In the genomic region with DNA sequence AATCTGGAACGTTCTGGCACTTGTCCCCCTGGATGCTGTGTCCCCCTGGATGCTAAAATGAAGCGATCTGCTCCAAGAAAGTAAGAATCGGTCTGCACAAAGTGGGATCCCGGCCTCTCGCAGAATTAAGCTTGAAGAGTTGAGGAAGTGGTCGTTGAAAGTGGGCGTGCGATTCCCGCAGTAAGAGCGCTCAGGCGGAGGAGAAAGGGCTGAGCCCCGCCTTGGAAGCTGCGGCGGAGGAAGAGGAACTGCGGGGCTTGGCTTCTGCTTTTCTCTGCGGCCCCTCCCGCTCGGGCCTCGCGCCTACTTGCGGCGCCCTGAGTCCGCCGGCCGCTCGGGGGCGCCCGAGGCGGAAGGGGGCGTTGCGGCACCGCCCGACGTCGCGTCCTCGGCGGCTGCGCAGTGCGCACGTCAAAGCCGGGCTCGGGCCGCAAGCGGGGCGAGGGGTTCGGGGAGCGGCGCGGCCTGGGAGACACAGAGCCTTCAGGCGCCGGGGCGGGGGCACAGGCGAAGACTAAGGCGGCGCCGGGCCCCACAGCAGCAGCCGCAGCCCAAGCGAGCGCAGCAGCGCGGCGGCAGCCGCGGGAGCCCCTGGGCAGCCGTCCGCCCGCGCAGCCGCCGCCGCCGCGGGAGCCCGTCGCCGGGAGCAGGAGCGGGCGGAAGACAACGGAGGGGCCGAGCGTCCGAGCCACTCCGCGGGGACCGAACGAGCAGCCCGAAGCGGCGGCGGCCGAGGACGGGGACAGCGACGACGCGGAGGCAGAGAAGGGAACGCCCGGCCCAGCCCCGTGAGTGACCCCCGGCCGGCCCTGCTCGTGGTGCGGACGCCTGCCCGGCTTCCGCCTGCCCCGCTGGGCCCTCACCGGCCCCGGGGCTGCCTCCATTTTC, we compare ENCODE assay signal across 1 cellular context.
A peak's percentile ranks its signal among the peaks of the same experiment; 100 is the strongest.
TF ChIP-seq lines count a peak whose summit lies in the region.

A gene (plus strand): TSS at position 400 of the 888 bp plus-strand sequence. CDS start 47,160 bp downstream, outside the sequence.

TF ChIP-seq in SK-N-SH, 30 proteins besides CTCF, POLR2A, EP300 and RAD21 (continued from another document):
- TF ChIP-seq, protein P1, sequence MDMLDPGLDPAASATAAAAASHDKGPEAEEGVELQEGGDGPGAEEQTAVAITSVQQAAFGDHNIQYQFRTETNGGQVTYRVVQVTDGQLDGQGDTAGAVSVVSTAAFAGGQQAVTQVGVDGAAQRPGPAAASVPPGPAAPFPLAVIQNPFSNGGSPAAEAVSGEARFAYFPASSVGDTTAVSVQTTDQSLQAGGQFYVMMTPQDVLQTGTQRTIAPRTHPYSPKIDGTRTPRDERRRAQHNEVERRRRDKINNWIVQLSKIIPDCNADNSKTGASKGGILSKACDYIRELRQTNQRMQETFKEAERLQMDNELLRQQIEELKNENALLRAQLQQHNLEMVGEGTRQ (IDR thresholded peaks at IDR 0.05; ENCODE audit: borderline replicate concordance, low read depth, low read length), result no peak
- TF ChIP-seq, protein P2, sequence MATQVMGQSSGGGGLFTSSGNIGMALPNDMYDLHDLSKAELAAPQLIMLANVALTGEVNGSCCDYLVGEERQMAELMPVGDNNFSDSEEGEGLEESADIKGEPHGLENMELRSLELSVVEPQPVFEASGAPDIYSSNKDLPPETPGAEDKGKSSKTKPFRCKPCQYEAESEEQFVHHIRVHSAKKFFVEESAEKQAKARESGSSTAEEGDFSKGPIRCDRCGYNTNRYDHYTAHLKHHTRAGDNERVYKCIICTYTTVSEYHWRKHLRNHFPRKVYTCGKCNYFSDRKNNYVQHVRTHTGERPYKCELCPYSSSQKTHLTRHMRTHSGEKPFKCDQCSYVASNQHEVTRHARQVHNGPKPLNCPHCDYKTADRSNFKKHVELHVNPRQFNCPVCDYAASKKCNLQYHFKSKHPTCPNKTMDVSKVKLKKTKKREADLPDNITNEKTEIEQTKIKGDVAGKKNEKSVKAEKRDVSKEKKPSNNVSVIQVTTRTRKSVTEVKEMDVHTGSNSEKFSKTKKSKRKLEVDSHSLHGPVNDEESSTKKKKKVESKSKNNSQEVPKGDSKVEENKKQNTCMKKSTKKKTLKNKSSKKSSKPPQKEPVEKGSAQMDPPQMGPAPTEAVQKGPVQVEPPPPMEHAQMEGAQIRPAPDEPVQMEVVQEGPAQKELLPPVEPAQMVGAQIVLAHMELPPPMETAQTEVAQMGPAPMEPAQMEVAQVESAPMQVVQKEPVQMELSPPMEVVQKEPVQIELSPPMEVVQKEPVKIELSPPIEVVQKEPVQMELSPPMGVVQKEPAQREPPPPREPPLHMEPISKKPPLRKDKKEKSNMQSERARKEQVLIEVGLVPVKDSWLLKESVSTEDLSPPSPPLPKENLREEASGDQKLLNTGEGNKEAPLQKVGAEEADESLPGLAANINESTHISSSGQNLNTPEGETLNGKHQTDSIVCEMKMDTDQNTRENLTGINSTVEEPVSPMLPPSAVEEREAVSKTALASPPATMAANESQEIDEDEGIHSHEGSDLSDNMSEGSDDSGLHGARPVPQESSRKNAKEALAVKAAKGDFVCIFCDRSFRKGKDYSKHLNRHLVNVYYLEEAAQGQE (IDR thresholded peaks at IDR 0.05; ENCODE audit: low read depth, low read length), result 0 out of 2 replicates have a peak, but pooled peaks have one; percentile 5
- TF ChIP-seq GABPA (IDR thresholded peaks at IDR 0.05; ENCODE audit: low read depth) (peak; percentile 46; the same call in 1 of the 2 replicates), NRF1 (IDR thresholded peaks at IDR 0.05; ENCODE audit: low read depth, low read length) (peak; percentile 76), CHD2 (IDR thresholded peaks at IDR 0.05; ENCODE audit: low read length, partially characterized antibody) (peak; percentile 74)
- TF ChIP-seq, protein P3, sequence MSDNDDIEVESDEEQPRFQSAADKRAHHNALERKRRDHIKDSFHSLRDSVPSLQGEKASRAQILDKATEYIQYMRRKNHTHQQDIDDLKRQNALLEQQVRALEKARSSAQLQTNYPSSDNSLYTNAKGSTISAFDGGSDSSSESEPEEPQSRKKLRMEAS (IDR thresholded peaks at IDR 0.05; ENCODE audit: low read depth), result peak; percentile 45; the same call in 1 of the 2 replicates
